In genomic region chr4:52317361-52317879, GRCh38 we compare ENCODE assay signal across 15 cellular contexts.
DNase-seq lines count a peak whose midpoint lies in the region; ATAC-seq and TF ChIP-seq lines count a peak whose summit lies in the region.
"Had no signal": no experiment of that assay in that cellular context is flagged by ENCODE, and none has a peak within 500 bp of the region (broad histone marks: within the 10 kb centered on the region; RNA-seq: fewer than 3 reads in every experiment).

No MANE protein-coding gene starts in this region.

- H2AFZ ChIP-seq in GM23248 (no peak overlapping the region), smooth muscle cell (ENCODE audit: low read depth) (no peak overlapping the region)

- no peak overlapping the region for H3K9ac ChIP-seq in GM23248
- peak overlapping the region; percentile 28 for H3K9ac ChIP-seq in smooth muscle cell (ENCODE audit: low read depth)

- in situ Hi-C loops in GM23248 (cut with MboI), result no loop called here

- no peaks in the 10 kb centered on the region for H3K9me3 ChIP-seq in GM23248 (ENCODE audit: low read depth)
- no peaks in the 10 kb centered on the region for H3K9me3 ChIP-seq in RWPE2 (ENCODE audit: severe bottlenecking)
- H3K9me3 ChIP-seq in smooth muscle cell (replicated peaks; ENCODE audit: low read depth), result no peaks in the 10 kb centered on the region

- H3K4me3 ChIP-seq in GM23248 (no peak overlapping the region), RWPE2 (ENCODE audit: severe bottlenecking) (no peak overlapping the region), smooth muscle cell (no peak overlapping the region)

- 20 to 37% methylated on average over 3 of the region's 3 CpGs for WGBS in GM23248 (ENCODE audit: low coverage in 1 of 2, low lambda C conversion rate in 2 of 2, missing lambda C conversion rate in 2 of 2), 2 experiments
- 41% methylated on average over 3 of the region's 3 CpGs for WGBS in smooth muscle cell (ENCODE audit: low lambda C conversion rate)

- peak; percentile 45; the same call in 2 of the 3 replicates for ATAC-seq in RWPE2 (ENCODE audit: low read depth)

- H3K36me3 ChIP-seq in GM23248 (ENCODE audit: low read depth) (no peaks in the 10 kb centered on the region), RWPE2 (ENCODE audit: low read depth) (no peaks in the 10 kb centered on the region), smooth muscle cell (ENCODE audit: low read depth) (no peaks in the 10 kb centered on the region)

- no peak overlapping the region for H3K27ac ChIP-seq in GM23248
- peak overlapping the region; percentile 73 for H3K27ac ChIP-seq in RWPE2 (ENCODE audit: poor library complexity, severe bottlenecking)
- peak overlapping the region; percentile 87 for H3K27ac ChIP-seq in epithelial cell of prostate
- H3K27ac ChIP-seq in smooth muscle cell (ENCODE audit: low read depth), result peak overlapping the region; percentile 68

- H3F3A ChIP-seq in GM23248 (ENCODE audit: insufficient read depth) (no peaks in the 10 kb centered on the region), smooth muscle cell (ENCODE audit: low read depth) (no peaks in the 10 kb centered on the region)

- no peaks in the 10 kb centered on the region for H3K27me3 ChIP-seq in GM23248 (replicated peaks; ENCODE audit: insufficient read depth)
- no peaks in the 10 kb centered on the region for H3K27me3 ChIP-seq in RWPE2 (ENCODE audit: insufficient read depth, poor library complexity, severe bottlenecking)
- H3K27me3 ChIP-seq in smooth muscle cell (ENCODE audit: low read depth), result no peaks in the 10 kb centered on the region

- H3K79me2 ChIP-seq in GM23248 (ENCODE audit: insufficient read depth), result no peaks in the 10 kb centered on the region
- no peaks in the 10 kb centered on the region for H3K79me2 ChIP-seq in smooth muscle cell (ENCODE audit: low read depth)

- no peaks in the 10 kb centered on the region for H3K9me2 ChIP-seq in GM23248 (ENCODE audit: insufficient read depth)

- TF ChIP-seq CTCF in RWPE2 (IDR thresholded peaks at IDR 0.05; ENCODE audit: poor library complexity, severe bottlenecking), result no peak
- no peak for TF ChIP-seq CTCF in smooth muscle cell (IDR thresholded peaks at IDR 0.05; ENCODE audit: borderline replicate concordance, insufficient read depth, poor library complexity, severe bottlenecking)

- H3K4me1 ChIP-seq in GM23248 (ENCODE audit: insufficient read depth) (no peaks in the 10 kb centered on the region), RWPE2 (ENCODE audit: insufficient read depth, poor library complexity, severe bottlenecking) (peaks cover 22% of the 10 kb centered on the region), smooth muscle cell (ENCODE audit: low read depth) (no peaks in the 10 kb centered on the region)

- no peak overlapping the region for H3K4me2 ChIP-seq in GM23248 (ENCODE audit: unreplicated experiment)
- H3K4me2 ChIP-seq in smooth muscle cell, result no peak overlapping the region

- DNase-seq in GM23248, result peak; percentile 1
- no peak for DNase-seq in RWPE2 (ENCODE audit: low spot score)
- DNase-seq in epithelial cell of prostate (ENCODE audit: low read depth, low spot score), result no peak
- no peak for DNase-seq in smooth muscle cell (lab: John Stamatoyannopoulos, UW; ENCODE audit: unreplicated experiment)
- DNase-seq in NCI-H2081 (lab: John Stamatoyannopoulos, UW), result no peak
- no peak for DNase-seq in activated CD4-positive, alpha-beta T cell treated with anti-CD3 and anti-CD28 coated beads, Interleukin-2, amount 50 U/mL, for 1 hour
- DNase-seq in activated CD4-positive, CD25-positive, alpha-beta regulatory T cell treated with anti-CD3 and anti-CD28 coated beads, Interleukin-2, amount 50 U/mL, for 72 hours, result no peak
- DNase-seq: ACHN; C1 segment of cervical spinal cord; CD4-positive, alpha-beta T cell; DMS79; EL; GDM1; GOT3; H9 had no signal

- H4K20me1 ChIP-seq in GM23248 (ENCODE audit: insufficient read depth) (no peaks in the 10 kb centered on the region), smooth muscle cell (ENCODE audit: low read depth) (no peaks in the 10 kb centered on the region)
